1 cellular context compared by ENCODE assay signal in genomic region chr1:44327679-44328491, GRCh38.
TF ChIP-seq lines count a peak whose summit lies in the region.

No MANE protein-coding gene starts in this region.

TF ChIP-seq in A549, 52 proteins besides CTCF, POLR2A, EP300 and RAD21 (continued from another document):
- TF ChIP-seq HMGXB4 (CRISPR knock-in tag; IDR thresholded peaks at IDR 0.05; ENCODE audit: borderline replicate concordance), result no peak
- peak; percentile 94 to 99 for TF ChIP-seq CEBPB (IDR thresholded peaks at IDR 0.05)
- peak; percentile 20; the same call in 1 of the 3 replicates for TF ChIP-seq SMC3 (IDR thresholded peaks at IDR 0.05)
- no peak for TF ChIP-seq ZNF302 (CRISPR knock-in tag; IDR thresholded peaks at IDR 0.05)
- no peak for TF ChIP-seq KDM1A (IDR thresholded peaks at IDR 0.05; ENCODE audit: low read depth)
- TF ChIP-seq ATOH8 (CRISPR knock-in tag; IDR thresholded peaks at IDR 0.05; ENCODE audit: low read depth), result no peak
- peak; percentile 93 for TF ChIP-seq JUNB (IDR thresholded peaks at IDR 0.05)
- TF ChIP-seq POLR2AphosphoS2 (conservative IDR thresholded peaks at IDR 0.05; ENCODE audit: low read length), result no peak
- TF ChIP-seq GATA3 (IDR thresholded peaks at IDR 0.05; ENCODE audit: borderline replicate concordance), result peak; percentile 92
- TF ChIP-seq HOXB5 (CRISPR knock-in tag; IDR thresholded peaks at IDR 0.05), result no peak
- TF ChIP-seq SREBF2 (IDR thresholded peaks at IDR 0.05), result no peak
- TF ChIP-seq HOXB13 (CRISPR knock-in tag; IDR thresholded peaks at IDR 0.05; ENCODE audit: low read depth), result no peak
- peak; percentile 26; the same call in 1 of the 2 replicates for TF ChIP-seq PBX3 (IDR thresholded peaks at IDR 0.05)
- TF ChIP-seq ZC3H11A (IDR thresholded peaks at IDR 0.05), result no peak
- TF ChIP-seq ELK1 (IDR thresholded peaks at IDR 0.05; ENCODE audit: low read depth, low read length), result no peak
- TF ChIP-seq JUN (IDR thresholded peaks at IDR 0.05), result peak; percentile 89 to 97
- peak; percentile 72; the same call in 1 of the 2 replicates for TF ChIP-seq MYC (IDR thresholded peaks at IDR 0.05; ENCODE audit: borderline replicate concordance, low read length)
- no peak for TF ChIP-seq HEYL (CRISPR knock-in tag; IDR thresholded peaks at IDR 0.05)
- no peak for TF ChIP-seq KDM5A (IDR thresholded peaks at IDR 0.05)
- TF ChIP-seq MAZ (IDR thresholded peaks at IDR 0.05; ENCODE audit: borderline replicate concordance, low read depth, low read length), result no peak
- peak; percentile 87; the same call in 2 of the 3 replicates for TF ChIP-seq BCL3 (IDR thresholded peaks at IDR 0.05)
- TF ChIP-seq HDAC2 (IDR thresholded peaks at IDR 0.05), result no peak
- no peak for TF ChIP-seq EHF (CRISPR knock-in tag; IDR thresholded peaks at IDR 0.05)
- TF ChIP-seq HES2 (IDR thresholded peaks at IDR 0.05), result 0 out of 2 replicates have a peak, but pooled peaks have one; percentile 50
- no peak for TF ChIP-seq TFCP2L1 (CRISPR knock-in tag; IDR thresholded peaks at IDR 0.05)
- TF ChIP-seq RNF2 (IDR thresholded peaks at IDR 0.05; ENCODE audit: borderline replicate concordance, low read depth), result no peak
- no peak for TF ChIP-seq ESRRA (IDR thresholded peaks at IDR 0.05; ENCODE audit: borderline replicate concordance, low read length)
- TF ChIP-seq CHD4 (IDR thresholded peaks at IDR 0.05; ENCODE audit: borderline replicate concordance), result no peak
- no peak for TF ChIP-seq USF2 (IDR thresholded peaks at IDR 0.05)
- peak; percentile 36 for TF ChIP-seq MAFK (IDR thresholded peaks at IDR 0.05; ENCODE audit: partially characterized antibody)
TF ChIP-seq in A549: peak in this region for 15.
